11 cellular contexts compared by ENCODE assay signal in genomic region chr2:1715184-1716012, GRCh38. TPM values are rescaled to one million over a fixed set of nuclear protein-coding genes. Genes with fewer than 3 reads are reported as not detected.
A peak's percentile ranks its signal among the peaks of the same experiment; 100 is the strongest.
DNase-seq lines count a peak whose midpoint lies in the region; ATAC-seq and TF ChIP-seq lines count a peak whose summit lies in the region.
"Had no signal": no experiment of that assay in that cellular context is flagged by ENCODE, and none has a peak within 500 bp of the region (broad histone marks: within the 10 kb centered on the region; RNA-seq: fewer than 3 reads in every experiment).

No MANE protein-coding gene starts in this region.

- H3K36me3 ChIP-seq in neuronal stem cell (replicated peaks in 1 of 2; ENCODE audit: control insufficient read depth in 2 of 2, insufficient read depth in 2 of 2, low read length in 2 of 2) = no peaks in the 10 kb centered on the region

- no peak overlapping the region for H4K8ac ChIP-seq in neuronal stem cell (ENCODE audit: low read depth, low read length)

- H2BK15ac ChIP-seq in neuronal stem cell (ENCODE audit: low read length) = no peak overlapping the region

- no peak overlapping the region for H3K14ac ChIP-seq in neuronal stem cell (ENCODE audit: low read length)

- H2BK5ac ChIP-seq in neuronal stem cell (ENCODE audit: low read length) = no peak overlapping the region

- CTCF ChIA-PET in AG04450 (lab: Charles Lee) = interaction anchor here (1.1 kb wide), 1 partner anchor 103 kb away, joined by 3 read pairs; no protein-coding TSS in a partner anchor

- no peak overlapping the region for H3K23ac ChIP-seq in neuronal stem cell (ENCODE audit: low read depth, low read length, poor library complexity)

- no peak overlapping the region for H2BK120ac ChIP-seq in neuronal stem cell (ENCODE audit: low read depth, low read length)

- H3K4me2 ChIP-seq in neuronal stem cell (ENCODE audit: insufficient read depth, low read length, poor library complexity, severe bottlenecking) = no peak overlapping the region

- H3K27ac ChIP-seq in AG04450 (ENCODE audit: low read depth, low read length) = peak overlapping the region; percentile 31
- H3K27ac ChIP-seq in neuronal stem cell (replicated peaks; ENCODE audit: low read length) = no peak overlapping the region

- H2AK5ac ChIP-seq in neuronal stem cell (ENCODE audit: low read depth, low read length) = no peak overlapping the region

- H2BK12ac ChIP-seq in neuronal stem cell (ENCODE audit: low read length) = no peak overlapping the region

- H4K91ac ChIP-seq in neuronal stem cell (ENCODE audit: low read depth, low read length, poor library complexity) = no peak overlapping the region

- POLR2A ChIA-PET in AG04450 (lab: Yijun Ruan, JAX) = interaction anchor here (0.7 kb wide), 1 partner anchor 1181 kb away, joined by 14 read pairs; no protein-coding TSS in a partner anchor

- H3K18ac ChIP-seq in neuronal stem cell (ENCODE audit: low read length) = peak overlapping the region; percentile 33

- H3K4ac ChIP-seq in neuronal stem cell (ENCODE audit: low read length) = no peak overlapping the region

- H3K79me1 ChIP-seq in neuronal stem cell (ENCODE audit: low read depth, low read length) = peaks cover 20% of the 10 kb centered on the region

- no peak overlapping the region for H3K4me3 ChIP-seq in AG04450 (ENCODE audit: low read depth, low read length)
- H3K4me3 ChIP-seq in neuronal stem cell (ENCODE audit: low read length in 2 of 2) = no peak overlapping the region

- WGBS in neuronal stem cell (ENCODE audit: extremely low coverage in 2 of 2, insufficient read length in 2 of 2, insufficient replicate concordance in 1 of 2), 2 donors = no CpG with 5 or more reads among the region's 22 CpGs

- no peaks in the 10 kb centered on the region; the same call in 1 of the 2 replicates for H3K9me3 ChIP-seq in AG04450 (ENCODE audit: control insufficient read depth, insufficient read depth, low read length)
- H3K9me3 ChIP-seq in neuronal stem cell (replicated peaks in 1 of 2; ENCODE audit: control insufficient read depth in 2 of 2, insufficient read depth in 1 of 2, low read depth in 1 of 2, low read length in 2 of 2) = no peaks in the 10 kb centered on the region

- H2AFZ ChIP-seq in neuronal stem cell (ENCODE audit: low read length) = no peak overlapping the region

- no peak for ATAC-seq in GM21447 (IDR thresholded peaks at IDR 0.05; ENCODE audit: unreplicated experiment)
- ATAC-seq: activated CD8-positive, alpha-beta memory T cell treated with anti-CD3 and anti-CD28 coated beads, Interleukin-2, amount 10 ng/mL, durations not matched to agents 7 days and 5 days had no signal

- TF ChIP-seq CTCF in AG04450 (IDR thresholded peaks at IDR 0.05; ENCODE audit: low read depth, low read length) = no peak

- H3K27me3 ChIP-seq in AG04450 (ENCODE audit: control insufficient read depth, insufficient read depth, low read length) (no peaks in the 10 kb centered on the region), neuronal stem cell (ENCODE audit: control insufficient read depth in 3 of 3, insufficient read depth in 3 of 3, low read depth in 1 of 3, low read length in 3 of 3) (peaks cover 0 to 4% (median 0%) of the 10 kb centered on the region in 3 experiments)

- peaks cover 0 to 25% of the 10 kb centered on the region in 2 donors for H3K4me1 ChIP-seq in neuronal stem cell (ENCODE audit: control insufficient read depth in 2 of 2, insufficient read depth in 1 of 2, low read depth in 1 of 2, low read length in 2 of 2)

- peak overlapping the region; percentile 64 for H3K9ac ChIP-seq in neuronal stem cell (ENCODE audit: low read depth, low read length, poor library complexity)

- DNase-seq in AG04450 (ENCODE audit: low read depth, low spot score) (no peak), NCI-H345 treated with DMSO at 0.1 percent for 48 hours (lab: John Stamatoyannopoulos, UW; ENCODE audit: unreplicated experiment) (peak; percentile 49), fibroblast of gingiva (ENCODE audit: low read depth) (peak; percentile 60), neuronal stem cell (ENCODE audit: low spot score) (no peak), cerebellar cortex (ENCODE audit: low spot score) (no peak), Ammon's horn (ENCODE audit: low spot score) (no peak)
- no peak for DNase-seq in activated naive CD4-positive, alpha-beta T cell treated with anti-CD3 and anti-CD28 coated beads, Interleukin-2, amount 50 U/mL, for 16 hours
- DNase-seq: activated CD8-positive, alpha-beta memory T cell treated with anti-CD3 and anti-CD28 coated beads, Interleukin-2, amount 10 ng/mL, durations not matched to agents 7 days and 5 days; amniotic stem cell; left cardiac atrium had no signal

RNA-seq across cellular contexts. Expression of gene PXDN, which starts 28.9 kb away (rescaled TPM):
- 271 and 329 TPM in 2 replicates for polyA plus RNA-seq in AG04450 (2011; rRNA removed)
- 255 and 307 TPM in 2 replicates for polyA minus RNA-seq in AG04450 (2011; rRNA and poly(A)+ RNA removed)
- polyA plus RNA-seq in neuronal stem cell (2013, experiment 1 of 2) = 105 TPM
- 108 TPM for polyA plus RNA-seq in neuronal stem cell (2013, experiment 2 of 2)

Comparison
In these comparisons a context has a peak if more than half of its experiments do, and no peak if none do; other contexts are left out.
1. DNase-seq: peak in NCI-H345 treated with DMSO at 0.1 percent for 48 hours (single experiment) and fibroblast of gingiva (single experiment); none in AG04450 (single experiment), neuronal stem cell (single experiment), activated naive CD4-positive, alpha-beta T cell treated with anti-CD3 and anti-CD28 coated beads, Interleukin-2, amount 50 U/mL, for 16 hours (single experiment), cerebellar cortex (single experiment) and Ammon's horn (single experiment).